In the genomic region with DNA sequence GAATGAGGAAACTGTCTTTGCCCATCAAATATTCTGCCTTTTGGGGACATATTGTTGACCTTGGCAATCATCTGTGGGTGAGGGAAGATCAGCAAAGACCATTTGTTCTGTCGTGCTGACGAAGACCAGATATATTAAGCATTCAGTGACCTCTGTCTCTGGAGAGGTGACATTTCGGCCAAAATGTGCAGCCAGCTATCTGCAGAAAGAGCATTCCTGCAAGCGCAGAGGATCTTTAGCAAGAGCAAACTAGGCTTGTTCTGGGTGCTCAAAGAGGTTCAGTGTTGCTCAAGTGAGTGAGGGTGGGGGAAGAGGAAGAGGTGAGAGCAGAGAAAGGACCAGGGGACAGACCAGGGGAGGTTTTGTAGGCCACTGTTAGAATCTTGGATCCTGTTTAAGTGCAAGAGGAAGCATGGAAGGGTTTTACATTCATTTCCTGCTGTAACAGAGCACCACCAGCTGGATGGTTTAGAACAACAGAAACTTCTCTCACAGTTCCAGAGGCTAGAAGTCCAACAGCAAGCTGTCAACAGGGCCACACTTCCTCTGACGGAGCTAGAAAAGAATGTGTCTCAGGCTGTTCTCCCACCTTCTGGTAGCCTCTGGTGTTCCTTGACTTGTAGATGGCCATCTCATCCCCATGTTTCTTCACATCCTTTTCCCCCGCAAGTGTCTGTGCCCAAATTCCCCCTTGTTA, we compare ENCODE assay signal across 16 cellular contexts. TPM values are rescaled to one million over a fixed set of nuclear protein-coding genes. Genes with fewer than 3 reads are reported as not detected.
A peak's percentile ranks its signal among the peaks of the same experiment; 100 is the strongest.
DNase-seq lines count a peak whose midpoint lies in the region; ATAC-seq and TF ChIP-seq lines count a peak whose summit lies in the region.
"Had no signal": no experiment of that assay in that cellular context is flagged by ENCODE, and none has a peak within 500 bp of the region (broad histone marks: within the 10 kb centered on the region; RNA-seq: fewer than 3 reads in every experiment).

No MANE protein-coding gene starts in this region.

- no peaks in the 10 kb centered on the region for H4K20me1 ChIP-seq in MM.1S (ENCODE audit: insufficient read depth, low read length)

- ATAC-seq in mucosa of descending colon (peak; percentile 25), HG03521 (IDR thresholded peaks at IDR 0.05; ENCODE audit: unreplicated experiment) (no peak)
- no peak for ATAC-seq in activated naive CD4-positive, alpha-beta T cell treated with anti-CD3 and anti-CD28 coated beads, Interleukin-2, amount 50 U/mL, for 72 hours
- ATAC-seq: naive thymus-derived CD8-positive, alpha-beta T cell had no signal

- peaks cover 5% of the 10 kb centered on the region for H3K27me3 ChIP-seq in MG63
- H3K27me3 ChIP-seq in MM.1S (replicated peaks; ENCODE audit: insufficient read depth, low read length), result no peaks in the 10 kb centered on the region

- no peaks in the 10 kb centered on the region for H3K79me2 ChIP-seq in MM.1S (ENCODE audit: low read length)

- H3K4me1 ChIP-seq in mucosa of descending colon (ENCODE audit: low read depth), result no peaks in the 10 kb centered on the region
- H3K4me1 ChIP-seq in MM.1S (ENCODE audit: low read length), result no peaks in the 10 kb centered on the region

- H3K9me3 ChIP-seq in MG63 (no peaks in the 10 kb centered on the region), mucosa of descending colon (no peaks in the 10 kb centered on the region), MM.1S (replicated peaks; ENCODE audit: insufficient read depth, low read length) (no peaks in the 10 kb centered on the region)

- intact Hi-C loops in mucosa of descending colon (cut with DNase I, micrococcal nuclease), result no loop called here

- H3K9me2 ChIP-seq in MM.1S (replicated peaks; ENCODE audit: insufficient read depth, low read length), result no peaks in the 10 kb centered on the region

- peak; percentile 5 for TF ChIP-seq CTCF in fibroblast of mammary gland (conservative IDR thresholded peaks at IDR 0.05; ENCODE audit: control insufficient read depth, insufficient read depth, low read depth, low read length)
- no peak for TF ChIP-seq CTCF in mucosa of descending colon (IDR thresholded peaks at IDR 0.05)
- TF ChIP-seq CTCF in MM.1S (IDR thresholded peaks at IDR 0.05; ENCODE audit: low read length), result no peak

- H3K4me2 ChIP-seq in MM.1S (ENCODE audit: low read depth, low read length), result no peak overlapping the region

- H3K36me3 Mint-ChIP-seq in activated naive CD4-positive, alpha-beta T cell treated with anti-CD3 and anti-CD28 coated beads, Interleukin-2, amount 50 U/mL, for 72 hours, result no peaks in the 10 kb centered on the region

- no peak overlapping the region for H3K27ac Mint-ChIP-seq in activated naive CD4-positive, alpha-beta T cell treated with anti-CD3 and anti-CD28 coated beads, Interleukin-2, amount 50 U/mL, for 72 hours
- H3K27ac Mint-ChIP-seq: activated CD4-positive, alpha-beta T cell treated with anti-CD3 and anti-CD28 coated beads, Interleukin-2, amount 10 ng/mL, durations not matched to agents 7 days and 5 days; naive thymus-derived CD8-positive, alpha-beta T cell had no signal

- H3K27ac ChIP-seq in MM.1S (ENCODE audit: low read length), result no peak overlapping the region

- H3K9ac ChIP-seq in MM.1S (ENCODE audit: low read length), result no peak overlapping the region

- no peaks in the 10 kb centered on the region for H3F3A ChIP-seq in MM.1S (ENCODE audit: insufficient read depth, low read length)

- peaks cover 0 to 4% of the 10 kb centered on the region in 2 donors for H3K9me3 Mint-ChIP-seq in activated naive CD4-positive, alpha-beta T cell treated with anti-CD3 and anti-CD28 coated beads, Interleukin-2, amount 50 U/mL, for 72 hours
- H3K9me3 Mint-ChIP-seq: activated CD4-positive, alpha-beta T cell treated with anti-CD3 and anti-CD28 coated beads, Interleukin-2, amount 10 ng/mL, durations not matched to agents 7 days and 5 days had no signal

- H3K36me3 ChIP-seq in MG63 (no peaks in the 10 kb centered on the region), mucosa of descending colon (ENCODE audit: low read depth) (no peaks in the 10 kb centered on the region), MM.1S (replicated peaks; ENCODE audit: insufficient read depth, low read length) (no peaks in the 10 kb centered on the region)

- H2AFZ ChIP-seq in MM.1S (ENCODE audit: low read length), result no peak overlapping the region

- H3K4me3 ChIP-seq in MG63 (no peak overlapping the region), fibroblast of mammary gland (ENCODE audit: control insufficient read depth, low read depth, low read length) (no peak overlapping the region), mucosa of descending colon (no peak overlapping the region), MM.1S (ENCODE audit: low read length) (no peak overlapping the region)
- H3K4me3 ChIP-seq: coronary artery had no signal

- DNase-seq in AG08395 (ENCODE audit: low spot score) (peak; percentile 6), MG63 (peak; percentile 20), fibroblast of mammary gland (ENCODE audit: low read depth) (peak; percentile 7), mucosa of descending colon (no peak), HuH-7 (ENCODE audit: low spot score) (no peak), MM.1S (no peak)
- no peak for DNase-seq in activated naive CD4-positive, alpha-beta T cell treated with anti-CD3 and anti-CD28 coated beads, Interleukin-2, amount 50 U/mL, for 72 hours (ENCODE audit: low spot score in 2 of 2)
- DNase-seq: activated CD4-positive, alpha-beta T cell treated with anti-CD3 and anti-CD28 coated beads, Interleukin-2, amount 10 ng/mL, durations not matched to agents 7 days and 5 days; activated effector memory CD4-positive, alpha-beta T cell treated with Interleukin-2 at 50 U/mL for 16 hours; hippocampal formation; Karpas-422; naive thymus-derived CD8-positive, alpha-beta T cell; NCI-H524; stimulated activated CD4-positive, alpha-beta T cell treated with anti-CD3 and anti-CD28 coated beads, Interleukin-12 subunit alpha, Interleukin-12 subunit beta, amount 100 ng/mL, for 4 hours had no signal

RNA-seq across cellular contexts. Expression of a gene that starts 11.2 kb away (rescaled TPM):
- not detected in 2 replicates for total RNA-seq in MG63 (2014; rRNA removed; shearing (Covaris generic); ENCODE audit: low replicate concordance)
- not detected for total RNA-seq in mucosa of descending colon
- total RNA-seq in activated naive CD4-positive, alpha-beta T cell treated with anti-CD3 and anti-CD28 coated beads, Interleukin-2, amount 50 U/mL, for 72 hours, result not detected
- total RNA-seq: activated CD4-positive, alpha-beta T cell treated with anti-CD3 and anti-CD28 coated beads, Interleukin-2, amount 10 ng/mL, durations not matched to agents 7 days and 5 days; naive thymus-derived CD8-positive, alpha-beta T cell had no signal

Comparison
In these comparisons a context has a peak if more than half of its experiments do, and no peak if none do; other contexts are left out.
1. DNase-seq: peak in AG08395 (single experiment), MG63 (single experiment) and fibroblast of mammary gland (single experiment); none in mucosa of descending colon (0 of 3), HuH-7 (single experiment), activated naive CD4-positive, alpha-beta T cell treated with anti-CD3 and anti-CD28 coated beads, Interleukin-2, amount 50 U/mL, for 72 hours (0 of 2) and MM.1S (single experiment).